ENCODE assay signal across 9 cellular contexts in the genomic region with DNA sequence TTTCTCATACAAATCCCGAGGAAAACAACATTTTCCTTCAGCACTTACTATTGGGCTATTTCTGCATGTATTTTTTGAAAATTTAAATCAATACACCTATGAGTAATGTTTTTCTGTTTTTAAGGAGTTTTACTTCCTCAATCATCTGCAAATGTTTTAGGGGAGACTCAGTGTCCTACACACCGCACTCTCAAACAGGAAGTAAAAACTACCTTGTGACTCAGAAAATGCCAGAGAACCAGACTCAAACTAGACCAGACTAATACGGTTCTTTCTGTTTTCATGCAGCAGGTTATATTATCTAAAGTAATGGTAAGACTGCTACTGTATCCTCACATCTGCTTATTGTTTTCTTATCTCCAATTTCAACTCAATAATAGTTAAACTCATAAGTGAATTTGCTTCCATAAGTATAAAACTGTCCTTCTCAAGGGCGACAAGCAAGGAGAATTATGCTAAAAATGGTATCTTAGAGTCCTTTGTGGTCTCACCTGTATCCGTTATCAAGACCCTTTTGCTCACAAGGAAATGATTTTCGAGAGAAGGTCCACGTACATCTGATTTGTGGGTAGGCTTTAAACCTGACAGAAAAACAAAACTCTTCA. TPM values are rescaled to one million over a fixed set of nuclear protein-coding genes. Genes with fewer than 3 reads are reported as not detected.
A peak's percentile ranks its signal among the peaks of the same experiment; 100 is the strongest.
DNase-seq lines count a peak whose midpoint lies in the region; ATAC-seq and FAIRE-seq lines count a peak whose summit lies in the region.
"Had no signal": no experiment of that assay in that cellular context is flagged by ENCODE, and none has a peak within 500 bp of the region (broad histone marks: within the 10 kb centered on the region; RNA-seq: fewer than 3 reads in every experiment).

No MANE protein-coding gene starts in this region.

- DNase-seq in GM03348 (ENCODE audit: low spot score) = peak; percentile 9
- DNase-seq in amniotic epithelial cell (ENCODE audit: low read depth) = peak; percentile 55
- no peak for DNase-seq in small intestine
- DNase-seq in HAP-1 (ENCODE audit: low spot score in 2 of 2) = no peak
- no peak for DNase-seq in activated T-cell treated with anti-CD3 and anti-CD28 coated beads for 4 hours
- DNase-seq in NCI-H146 (lab: John Stamatoyannopoulos, UW) = no peak
- DNase-seq: activated CD4-positive, alpha-beta T cell treated with anti-CD3 and anti-CD28 coated beads for 1 hour had no signal

- in situ Hi-C loops in HAP-1 (cut with MboI; ENCODE audit: low sequenced_read_pairs) = no loop called here

- H3K27ac ChIP-seq in small intestine (ENCODE audit: low read depth in 1 of 2, low read length in 1 of 2) = no peak overlapping the region

- H3K9me3 ChIP-seq in small intestine (ENCODE audit: control insufficient read depth, low read depth) (no peaks in the 10 kb centered on the region), HAP-1 (no peaks in the 10 kb centered on the region)

- ATAC-seq in GM21367 (IDR thresholded peaks at IDR 0.05; ENCODE audit: unreplicated experiment) (peak; percentile 77), HG03442 (IDR thresholded peaks at IDR 0.05; ENCODE audit: unreplicated experiment) (peak; percentile 84)

- FAIRE-seq in small intestine (lab: Jason Lieb, UNC) = no peak

- H3K4me1 ChIP-seq in small intestine (ENCODE audit: control insufficient read depth in 2 of 2, insufficient read depth in 1 of 2, low read depth in 1 of 2, low read length in 1 of 2) (no peaks in the 10 kb centered on the region), HAP-1 (peaks cover 14% of the 10 kb centered on the region)

- H3K27me3 ChIP-seq in small intestine (ENCODE audit: control insufficient read depth in 2 of 2, insufficient read depth in 2 of 2, low read length in 2 of 2) (no peaks in the 10 kb centered on the region), HAP-1 (ENCODE audit: low read depth) (no peaks in the 10 kb centered on the region)

- no peaks in the 10 kb centered on the region for H3K36me3 ChIP-seq in small intestine (ENCODE audit: control insufficient read depth in 2 of 2, insufficient read depth in 2 of 2, low read length in 2 of 2)
- H3K36me3 ChIP-seq in HAP-1 (replicated peaks) = no peaks in the 10 kb centered on the region

- H3K4me3 ChIP-seq in small intestine (ENCODE audit: low read depth in 1 of 2, low read length in 2 of 2) (no peak overlapping the region), HAP-1 (no peak overlapping the region)

- 54 to 61% (median 59%) methylated on average over 7 of the region's 7 CpGs for WGBS in small intestine, 3 donors

RNA-seq across cellular contexts. Expression of a gene that starts 52.5 kb away (rescaled TPM):
- polyA plus RNA-seq in small intestine = under 1 TPM in 2 of 3 donors, not detected in 1; 0.19 to 0.27 TPM

RNA-seq across cellular contexts. Expression of a gene that starts 59.4 kb away (rescaled TPM):
- 10 to 100 TPM; 12.5 to 51.3 (median 16.8) TPM for polyA plus RNA-seq in small intestine

Comparison
In these comparisons a context has a peak if more than half of its experiments do, and no peak if none do; other contexts are left out.
1. DNase-seq: peak in GM03348 (single experiment) and amniotic epithelial cell (single experiment); none in small intestine (single experiment), HAP-1 (0 of 2), activated T-cell treated with anti-CD3 and anti-CD28 coated beads for 4 hours (single experiment) and NCI-H146 (single experiment).